ENCODE assay signal across 8 cellular contexts in genomic region chr17:21214015-21214776, GRCh38. TPM values are rescaled to one million over a fixed set of nuclear protein-coding genes. Genes with fewer than 3 reads are reported as not detected.
DNase-seq lines count a peak whose midpoint lies in the region; ATAC-seq, FAIRE-seq and TF ChIP-seq lines count a peak whose summit lies in the region.

A gene with protein sequence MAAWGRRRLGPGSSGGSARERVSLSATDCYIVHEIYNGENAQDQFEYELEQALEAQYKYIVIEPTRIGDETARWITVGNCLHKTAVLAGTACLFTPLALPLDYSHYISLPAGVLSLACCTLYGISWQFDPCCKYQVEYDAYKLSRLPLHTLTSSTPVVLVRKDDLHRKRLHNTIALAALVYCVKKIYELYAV (minus strand): TSS chr17:21214161. CDS start chr17:21214152, 9 bp downstream.

- intact Hi-C loops in ascending aorta (cut with DNase I) (loop anchor here (1.0 to 2.0 kb wide), 5 partner anchors 39 to 171 kb away; partner anchors contain the start of genes NATD1 and USP22), right cardiac atrium (cut with DNase I) (loop anchor here in 3 of 4 donors (5.0 to 10.0 kb wide), 2 partner anchors 87 to 89 kb away; partner anchors contain the start of gene DHRS7B (in 3 of the 3)), uterus (cut with DNase I; ENCODE audit: low total_unique reads) (no loop called here)

- peak within 1 kb of the TSS; percentile 98 for H3K4me3 Mint-ChIP-seq in T-helper 2 cell treated with Interferon-gamma antibody and Interleukin-4, amounts not matched to agents 5 μg/mL and 100 μg/mL, for 36 hours

- peak within 1 kb of the TSS; percentile 84 to 96 for H3K4me3 ChIP-seq in ascending aorta
- H3K4me3 ChIP-seq in right cardiac atrium (ENCODE audit: low read length), result peak within 1 kb of the TSS; percentile 85
- peak within 1 kb of the TSS; percentile 86 to 87 for H3K4me3 ChIP-seq in uterus

- under 1% methylated on average over 76 of the region's 76 CpGs for WGBS in right cardiac atrium

- peak; percentile 84 for ATAC-seq in HG02973 (IDR thresholded peaks at IDR 0.05; ENCODE audit: unreplicated experiment)
- ATAC-seq in right cardiac atrium, result peak; percentile 97 to 98

- TF ChIP-seq CTCF in ascending aorta (IDR thresholded peaks at IDR 0.05) (peak in 1 of 3 experiments; percentile 2), uterus (IDR thresholded peaks at IDR 0.05) (peak in 2 of 4 experiments; percentile 23 to 40)

- TF ChIP-seq POLR2A in uterus (IDR thresholded peaks at IDR 0.05), result peak; percentile 30 to 66

- H3K27ac ChIP-seq in ascending aorta (peak within 1 kb of the TSS; percentile 95 to 97), right cardiac atrium (ENCODE audit: low read length) (peak within 1 kb of the TSS; percentile 93), uterus (peak within 1 kb of the TSS; percentile 90 to 94)

- H3K27ac Mint-ChIP-seq in T-helper 2 cell treated with Interferon-gamma antibody and Interleukin-4, amounts not matched to agents 5 μg/mL and 100 μg/mL, for 36 hours, result peak within 1 kb of the TSS; percentile 91

- DNase-seq in GM18507 (ENCODE audit: extremely low spot score, insufficient read length, low read depth) (peak; percentile 98), NCI-H1930 (lab: John Stamatoyannopoulos, UW) (peak; percentile 89), ascending aorta (ENCODE audit: low spot score in 2 of 2) (peak; percentile 83 to 97), right cardiac atrium (peak; percentile 98 to 99 (median 99)), putamen (ENCODE audit: low spot score) (peak; percentile 94), uterus (peak; percentile 93 to 95)
- peak; percentile 97 for DNase-seq in T-helper 2 cell treated with Interferon-gamma antibody and Interleukin-4, amounts not matched to agents 5 μg/mL and 100 μg/mL, for 36 hours (ENCODE audit: low spot score)

- FAIRE-seq in GM18507 (lab: Jason Lieb, UNC), result peak; percentile 93

- H3K4me1 ChIP-seq in ascending aorta (peaks cover 8 to 34% of the 10 kb centered on the region in 2 donors), right cardiac atrium (ENCODE audit: control insufficient read depth, insufficient read depth, low read length) (peaks cover 12% of the 10 kb centered on the region), uterus (peaks cover 8 to 10% of the 10 kb centered on the region in 2 donors)

- H3K9me3 Mint-ChIP-seq in T-helper 2 cell treated with Interferon-gamma antibody and Interleukin-4, amounts not matched to agents 5 μg/mL and 100 μg/mL, for 36 hours, result no peaks in the 10 kb centered on the region

- H3K9me3 ChIP-seq in ascending aorta (no peaks in the 10 kb centered on the region), right cardiac atrium (ENCODE audit: control insufficient read depth, low read length) (no peaks in the 10 kb centered on the region), uterus (no peaks in the 10 kb centered on the region)

- peaks cover 10 to 11% of the 10 kb centered on the region in 2 donors for H3K36me3 ChIP-seq in ascending aorta
- H3K36me3 ChIP-seq in uterus, result no peaks in the 10 kb centered on the region

- peaks cover 35% of the 10 kb centered on the region for H3K4me1 Mint-ChIP-seq in T-helper 2 cell treated with Interferon-gamma antibody and Interleukin-4, amounts not matched to agents 5 μg/mL and 100 μg/mL, for 36 hours (ENCODE audit: low read depth)

- peaks cover 6% of the 10 kb centered on the region for H3K36me3 Mint-ChIP-seq in T-helper 2 cell treated with Interferon-gamma antibody and Interleukin-4, amounts not matched to agents 5 μg/mL and 100 μg/mL, for 36 hours (ENCODE audit: low read depth)

- no peaks in the 10 kb centered on the region for H3K27me3 Mint-ChIP-seq in T-helper 2 cell treated with Interferon-gamma antibody and Interleukin-4, amounts not matched to agents 5 μg/mL and 100 μg/mL, for 36 hours (ENCODE audit: low read depth)

- H3K27me3 ChIP-seq in ascending aorta (no peaks in the 10 kb centered on the region), right cardiac atrium (ENCODE audit: control insufficient read depth, insufficient read depth) (no peaks in the 10 kb centered on the region), uterus (no peaks in the 10 kb centered on the region)

RNA-seq across cellular contexts. Expression of the gene that starts here (rescaled TPM):
- 25.7 TPM for total RNA-seq in ascending aorta
- 10 to 100 TPM; 26.2 to 30.7 (median 27.5) TPM for total RNA-seq in right cardiac atrium
- 46.2 TPM for polyA plus RNA-seq in right cardiac atrium
- total RNA-seq in uterus, result 10 to 100 TPM in 3 of 4 donors, 1 to 10 TPM in 1; 6.9 to 23.8 (median 15.3) TPM

Comparison
In these comparisons a context has a peak if more than half of its experiments do, and no peak if none do; other contexts are left out.
1. Peak in every context shown above with its lines: DNase-seq, ATAC-seq, H3K4me3 ChIP-seq and H3K27ac ChIP-seq.